ENCODE assay signal across 8 cellular contexts in genomic region chr15:62392411-62392810, GRCh38. TPM values are rescaled to one million over a fixed set of nuclear protein-coding genes. Genes with fewer than 3 reads are reported as not detected.
DNase-seq lines count a peak whose midpoint lies in the region; ATAC-seq lines count a peak whose summit lies in the region.

No MANE protein-coding gene starts in this region.

- CTCF ChIA-PET in activated CD8-positive, alpha-beta T cell treated with anti-CD3 and anti-CD28 coated beads, Interleukin-2, amount 10 ng/mL, durations not matched to agents 7 days and 5 days (lab: Charles Lee): no interaction called here

- H3K27ac Mint-ChIP-seq in activated CD8-positive, alpha-beta T cell treated with anti-CD3 and anti-CD28 coated beads, Interleukin-2, amount 10 ng/mL, durations not matched to agents 7 days and 5 days: no peak overlapping the region

- H3K36me3 Mint-ChIP-seq in activated CD8-positive, alpha-beta T cell treated with anti-CD3 and anti-CD28 coated beads, Interleukin-2, amount 10 ng/mL, durations not matched to agents 7 days and 5 days (ENCODE audit: low read depth): no peaks in the 10 kb centered on the region

- H3K4me1 Mint-ChIP-seq in activated CD8-positive, alpha-beta T cell treated with anti-CD3 and anti-CD28 coated beads, Interleukin-2, amount 10 ng/mL, durations not matched to agents 7 days and 5 days (ENCODE audit: low read depth): peaks cover 23% of the 10 kb centered on the region

- no peaks in the 10 kb centered on the region for H3K27me3 ChIP-seq in skeletal muscle satellite cell (ENCODE audit: control insufficient read depth, insufficient read depth, low read length)

- peaks cover 30% of the 10 kb centered on the region for H3K27me3 Mint-ChIP-seq in activated CD8-positive, alpha-beta T cell treated with anti-CD3 and anti-CD28 coated beads, Interleukin-2, amount 10 ng/mL, durations not matched to agents 7 days and 5 days (ENCODE audit: low read depth)

- DNase-seq in SKM-1 treated with dmso at 0.1 percent for 144 hours (lab: John Stamatoyannopoulos, UW; ENCODE audit: unreplicated experiment) (peak; percentile 34), SKM-1 (lab: John Stamatoyannopoulos, UW; ENCODE audit: unreplicated experiment) (no peak), hepatic stellate cell (ENCODE audit: low spot score) (peak; percentile 16), dedifferentiated amniotic fluid mesenchymal stem cell (ENCODE audit: extremely low spot score) (no peak)
- peak; percentile 39 for DNase-seq in activated CD8-positive, alpha-beta T cell treated with anti-CD3 and anti-CD28 coated beads, Interleukin-2, amount 10 ng/mL, durations not matched to agents 7 days and 5 days
- DNase-seq in activated CD4-positive, CD25-positive, alpha-beta regulatory T cell (lab: John Stamatoyannopoulos, UW): no peak
- no peak for DNase-seq in activated CD4-positive, CD25-positive, alpha-beta regulatory T cell treated with anti-CD3 and anti-CD28 coated beads, Interleukin-2, amount 50 U/mL, for 72 hours

- no peaks in the 10 kb centered on the region for H3K9me3 ChIP-seq in skeletal muscle satellite cell (replicated peaks; ENCODE audit: low read length)

- no peak for ATAC-seq in activated CD8-positive, alpha-beta T cell treated with anti-CD3 and anti-CD28 coated beads, Interleukin-2, amount 10 ng/mL, durations not matched to agents 7 days and 5 days

- H3K4me3 Mint-ChIP-seq in activated CD8-positive, alpha-beta T cell treated with anti-CD3 and anti-CD28 coated beads, Interleukin-2, amount 10 ng/mL, durations not matched to agents 7 days and 5 days: peak overlapping the region; percentile 94

- POLR2A ChIA-PET in activated CD8-positive, alpha-beta T cell treated with anti-CD3 and anti-CD28 coated beads, Interleukin-2, amount 10 ng/mL, durations not matched to agents 7 days and 5 days (lab: Charles Lee): no interaction called here

- peak overlapping the region; percentile 99 for H3K4me2 ChIP-seq in skeletal muscle satellite cell (ENCODE audit: low read length)

- H3K36me3 ChIP-seq in skeletal muscle satellite cell (ENCODE audit: insufficient read depth, low read length): no peaks in the 10 kb centered on the region

- peaks cover 36% of the 10 kb centered on the region for H3K4me1 ChIP-seq in skeletal muscle satellite cell (ENCODE audit: control insufficient read depth, insufficient read depth, low read length)

- H3K4me3 ChIP-seq in skeletal muscle satellite cell (ENCODE audit: low read length): peak overlapping the region; percentile 98

- H3K9me3 Mint-ChIP-seq in activated CD8-positive, alpha-beta T cell treated with anti-CD3 and anti-CD28 coated beads, Interleukin-2, amount 10 ng/mL, durations not matched to agents 7 days and 5 days (ENCODE audit: insufficient read depth): peaks cover 3% of the 10 kb centered on the region

- peak overlapping the region; percentile 100 for H3K9ac ChIP-seq in skeletal muscle satellite cell (ENCODE audit: low read depth, low read length)

RNA-seq across cellular contexts. Expression of gene TLN2, which starts 2.1 kb away (rescaled TPM):
- total RNA-seq in activated CD8-positive, alpha-beta T cell treated with anti-CD3 and anti-CD28 coated beads, Interleukin-2, amount 10 ng/mL, durations not matched to agents 7 days and 5 days: under 1 TPM; 0.29 to 0.86 TPM
- 15.5 and 15.9 TPM in 2 replicates for total RNA-seq in skeletal muscle satellite cell (2012; rRNA removed)

Comparison
In these comparisons a context has a peak if more than half of its experiments do, and no peak if none do; other contexts are left out.
1. DNase-seq: peak in SKM-1 treated with dmso at 0.1 percent for 144 hours (single experiment), activated CD8-positive, alpha-beta T cell treated with anti-CD3 and anti-CD28 coated beads, Interleukin-2, amount 10 ng/mL, durations not matched to agents 7 days and 5 days (single experiment) and hepatic stellate cell (single experiment); none in SKM-1 (single experiment), activated CD4-positive, CD25-positive, alpha-beta regulatory T cell (0 of 4), activated CD4-positive, CD25-positive, alpha-beta regulatory T cell treated with anti-CD3 and anti-CD28 coated beads, Interleukin-2, amount 50 U/mL, for 72 hours (single experiment) and dedifferentiated amniotic fluid mesenchymal stem cell (single experiment).